In the genomic region with DNA sequence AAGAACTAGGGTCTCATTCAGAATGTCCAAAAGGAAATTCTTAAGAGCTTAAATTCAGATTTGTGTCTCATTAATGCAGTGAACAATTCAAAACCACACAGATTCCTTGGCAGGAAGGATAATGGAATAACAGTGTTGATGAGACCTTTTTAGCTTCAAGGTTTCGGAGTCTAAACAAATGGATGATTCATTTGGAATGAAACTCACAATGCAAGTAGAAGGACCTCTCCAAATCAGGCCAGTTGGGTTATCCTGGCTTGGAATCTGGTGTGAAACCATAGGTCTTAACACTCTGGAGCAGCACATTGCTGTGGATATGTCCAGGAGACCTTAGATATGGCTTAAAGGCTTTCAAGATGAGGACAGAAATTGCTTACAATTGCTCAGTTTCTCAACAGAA, we compare ENCODE assay signal across 33 cellular contexts. TPM values are rescaled to one million over a fixed set of nuclear protein-coding genes. Genes with fewer than 3 reads are reported as not detected.
DNase-seq lines count a peak whose midpoint lies in the region; ATAC-seq, FAIRE-seq and TF ChIP-seq lines count a peak whose summit lies in the region.
"Had no signal": no experiment of that assay in that cellular context is flagged by ENCODE, and none has a peak within 500 bp of the region (broad histone marks: within the 10 kb centered on the region; RNA-seq: fewer than 3 reads in every experiment).

No MANE protein-coding gene starts in this region.

- H4K8ac ChIP-seq in mesenchymal stem cell (ENCODE audit: low read length) = no peak overlapping the region

- no peak overlapping the region for H2BK120ac ChIP-seq in mesenchymal stem cell (ENCODE audit: low read depth, low read length)

- no peak overlapping the region for H2BK5ac ChIP-seq in mesenchymal stem cell (ENCODE audit: low read depth, low read length, poor library complexity, severe bottlenecking)

- no peak overlapping the region for H2AK5ac ChIP-seq in mesenchymal stem cell (ENCODE audit: low read length, severe bottlenecking)

- no peak overlapping the region for H2BK12ac ChIP-seq in mesenchymal stem cell (ENCODE audit: low read length in 2 of 2)

- no peak overlapping the region for H4K91ac ChIP-seq in mesenchymal stem cell (ENCODE audit: low read length)

- H3K18ac ChIP-seq in mesenchymal stem cell (ENCODE audit: low read depth in 1 of 2, low read length in 2 of 2) = no peak overlapping the region

- H3K4me1 ChIP-seq in mesenchymal stem cell (ENCODE audit: control insufficient read depth, insufficient read depth, low read depth, low read length) = peaks cover 2% of the 10 kb centered on the region

- H3K27ac Mint-ChIP-seq in activated naive CD4-positive, alpha-beta T cell treated with anti-CD3 and anti-CD28 coated beads, Interleukin-2, amount 50 U/mL, for 72 hours = peak overlapping the region; percentile 36 to 62
- H3K27ac Mint-ChIP-seq: activated CD4-positive, alpha-beta T cell treated with anti-CD3 and anti-CD28 coated beads, Interleukin-2, amount 10 ng/mL, durations not matched to agents 24 days and 14 days; activated naive CD4-positive, alpha-beta T cell treated with anti-CD3 and anti-CD28 coated beads for 36 hours; GM23338; progenitor cell of endocrine pancreas; WTC11 had no signal

- H3K36me3 Mint-ChIP-seq in activated naive CD4-positive, alpha-beta T cell treated with anti-CD3 and anti-CD28 coated beads, Interleukin-2, amount 50 U/mL, for 72 hours = peaks cover 8 to 53% of the 10 kb centered on the region in 2 donors

- no peak for ATAC-seq in activated naive CD4-positive, alpha-beta T cell treated with anti-CD3 and anti-CD28 coated beads, Interleukin-2, amount 50 U/mL, for 72 hours
- ATAC-seq in HG02973 (IDR thresholded peaks at IDR 0.05; ENCODE audit: unreplicated experiment) (no peak), GM18502 (IDR thresholded peaks at IDR 0.05; ENCODE audit: poor library complexity, unreplicated experiment) (no peak)
- ATAC-seq: GM23338, sciatic nerve, WTC11 had no signal

- H3K14ac ChIP-seq in mesenchymal stem cell (ENCODE audit: low read length in 2 of 2) = no peak overlapping the region

- H3K4me3 ChIP-seq in mesenchymal stem cell (ENCODE audit: insufficient read depth in 1 of 2, low read depth in 1 of 2, low read length in 2 of 2) = no peak overlapping the region
- H3K4me3 ChIP-seq: GM23338, tibial nerve had no signal

- H3K23ac ChIP-seq in mesenchymal stem cell (ENCODE audit: low read length in 2 of 2) = no peak overlapping the region

- H3K27ac ChIP-seq in mesenchymal stem cell (ENCODE audit: low read length, poor library complexity, severe bottlenecking) = no peak overlapping the region
- H3K27ac ChIP-seq: tibial nerve had no signal

- no peak for TF ChIP-seq POLR2A in GM12891 (IDR thresholded peaks at IDR 0.05; ENCODE audit: low read depth, low read length)

- H3K27me3 ChIP-seq in mesenchymal stem cell (ENCODE audit: control insufficient read depth in 1 of 2, insufficient read depth in 1 of 2, low read length in 2 of 2) = no peaks in the 10 kb centered on the region
- H3K27me3 ChIP-seq: tibial nerve had no signal

- H3K36me3 ChIP-seq in mesenchymal stem cell (ENCODE audit: control insufficient read depth in 1 of 2, insufficient read depth in 2 of 2, low read depth in 1 of 2, low read length in 2 of 2) = peaks cover 35 to 69% of the 10 kb centered on the region in 2 experiments

- H3K4ac ChIP-seq in mesenchymal stem cell (ENCODE audit: low read depth in 1 of 2, low read length in 2 of 2) = no peak overlapping the region

- 80% methylated on average over 1 of the region's 1 CpG for WGBS in mesenchymal stem cell

- DNase-seq in activated naive CD4-positive, alpha-beta T cell treated with anti-CD3 and anti-CD28 coated beads, Interleukin-2, amount 50 U/mL, for 72 hours (ENCODE audit: low spot score in 2 of 2) = no peak
- no peak for DNase-seq in activated naive CD4-positive, alpha-beta T cell treated with Interleukin-2 at 50 U/mL for 16 hours
- peak; percentile 11 for DNase-seq in EL
- DNase-seq in amniotic epithelial cell (ENCODE audit: low read depth) = peak; percentile 23
- DNase-seq in mesenchymal stem cell = peak; percentile 24
- DNase-seq in GM12891 (ENCODE audit: insufficient read length, low spot score) = no peak
- DNase-seq: activated CD4-positive, alpha-beta T cell treated with anti-CD3 and anti-CD28 coated beads, Interleukin-2, amount 10 ng/mL, durations not matched to agents 24 days and 14 days; activated naive CD4-positive, alpha-beta T cell treated with anti-CD3 and anti-CD28 coated beads for 36 hours; amygdala; DMS153; hypothalamus; immature natural killer cell; KG1; mesendoderm; NCI-H1417 treated with DMSO at 0.1 percent for 48 hours; NCI-H2029 treated with DMSO at 0.1 percent for 48 hours; NCI-H2227 treated with DMSO at 0.1 percent for 48 hours; NCI-H526; NK-92 treated with Interleukin-12 subunit alpha and Interleukin-12 subunit beta, amount 100 ng/mL, for 24 hours; stimulated activated CD4-positive, alpha-beta T cell treated with anti-CD3 and anti-CD28 coated beads, Interleukin-4, amount 100 ng/mL, for 1 hour; T-helper 1 cell had no signal

- H3K9ac ChIP-seq in mesenchymal stem cell (ENCODE audit: low read length) = no peak overlapping the region

- no peak overlapping the region for H2BK15ac ChIP-seq in mesenchymal stem cell (ENCODE audit: low read depth, poor library complexity, severe bottlenecking)

- H3K9me3 Mint-ChIP-seq in activated naive CD4-positive, alpha-beta T cell treated with anti-CD3 and anti-CD28 coated beads, Interleukin-2, amount 50 U/mL, for 72 hours = no peaks in the 10 kb centered on the region
- H3K9me3 Mint-ChIP-seq: activated CD4-positive, alpha-beta T cell treated with anti-CD3 and anti-CD28 coated beads, Interleukin-2, amount 10 ng/mL, durations not matched to agents 24 days and 14 days; activated naive CD4-positive, alpha-beta T cell treated with anti-CD3 and anti-CD28 coated beads for 36 hours; GM23338; immature natural killer cell; WTC11 had no signal

- H3K4me2 ChIP-seq in mesenchymal stem cell (ENCODE audit: low read length, poor library complexity, severe bottlenecking) = no peak overlapping the region
- H3K4me2 ChIP-seq: GM23338 had no signal

- no peaks in the 10 kb centered on the region for H3K9me3 ChIP-seq in mesenchymal stem cell (ENCODE audit: control insufficient read depth, low read length)
- H3K9me3 ChIP-seq: tibial nerve had no signal

- FAIRE-seq in GM12891 (lab: Jason Lieb, UNC) = no peak
- FAIRE-seq: A204.1, bronchial epithelial cell, endothelial cell of umbilical vein had no signal

- H2AFZ ChIP-seq in mesenchymal stem cell (ENCODE audit: low read depth, low read length) = no peak overlapping the region
- H2AFZ ChIP-seq: GM23338 had no signal

- H3K79me1 ChIP-seq in mesenchymal stem cell (replicated peaks; ENCODE audit: low read length, poor library complexity, severe bottlenecking) = peaks cover 15% of the 10 kb centered on the region

TF ChIP-seq in GM12891, 5 proteins besides CTCF, POLR2A, EP300 and RAD21:
- TF ChIP-seq POU2F2 (IDR thresholded peaks at IDR 0.05; ENCODE audit: low read depth, low read length) (no peak), SPI1 (IDR thresholded peaks at IDR 0.05; ENCODE audit: low read depth, low read length) (no peak), PAX5 (IDR thresholded peaks at IDR 0.05; ENCODE audit: insufficient read depth, low read length, severe bottlenecking) (no peak), POLR2AphosphoS5 (IDR thresholded peaks at IDR 0.05; ENCODE audit: low read depth, low read length) (no peak), TAF1 (IDR thresholded peaks at IDR 0.05; ENCODE audit: low read depth, low read length) (no peak)

RNA-seq across cellular contexts. Expression of a gene that starts 44.9 kb away (rescaled TPM):
- total RNA-seq in activated naive CD4-positive, alpha-beta T cell treated with anti-CD3 and anti-CD28 coated beads, Interleukin-2, amount 50 U/mL, for 72 hours = 10 to 100 TPM; 28.9 to 54.8 TPM
- 29.7 TPM for polyA plus RNA-seq in mesenchymal stem cell (2013, experiment 1 of 2)
- 30.6 TPM for polyA plus RNA-seq in mesenchymal stem cell (2013, experiment 2 of 2)
- polyA plus RNA-seq in GM12891 (2012; ENCODE audit: low read depth, missing spikeins) = 29.7 TPM

RNA-seq across cellular contexts. Expression of a gene that starts 45.0 kb away (rescaled TPM):
- total RNA-seq in activated naive CD4-positive, alpha-beta T cell treated with anti-CD3 and anti-CD28 coated beads, Interleukin-2, amount 50 U/mL, for 72 hours = under 1 TPM in 1 of 2 donors, not detected in 1; 0.80 TPM
- not detected for polyA plus RNA-seq in mesenchymal stem cell (2013, experiment 1 of 2)
- polyA plus RNA-seq in mesenchymal stem cell (2013, experiment 2 of 2) = 0.03 TPM
- 1.6 TPM for polyA plus RNA-seq in GM12891 (2012; ENCODE audit: low read depth, missing spikeins)
- total RNA-seq: bronchial epithelial cell, endothelial cell of umbilical vein, glomerular endothelial cell, HT1080, progenitor cell of endocrine pancreas, tibial nerve had no signal
- polyA plus RNA-seq: endothelial cell of umbilical vein, GM23338 had no signal

RNA-seq across cellular contexts. Expression of a gene that starts 59.6 kb away (rescaled TPM):
- 10 to 100 TPM; 25.7 to 27.3 TPM for total RNA-seq in activated naive CD4-positive, alpha-beta T cell treated with anti-CD3 and anti-CD28 coated beads, Interleukin-2, amount 50 U/mL, for 72 hours
- 22.1 TPM for polyA plus RNA-seq in mesenchymal stem cell (2013, experiment 1 of 2)
- 21.5 TPM for polyA plus RNA-seq in mesenchymal stem cell (2013, experiment 2 of 2)
- 8.4 TPM for polyA plus RNA-seq in GM12891 (2012; ENCODE audit: low read depth, missing spikeins)

Comparison
In these comparisons a context has a peak if more than half of its experiments do, and no peak if none do; other contexts are left out.
1. DNase-seq: peak in EL (single experiment), amniotic epithelial cell (single experiment) and mesenchymal stem cell (single experiment); none in activated naive CD4-positive, alpha-beta T cell treated with anti-CD3 and anti-CD28 coated beads, Interleukin-2, amount 50 U/mL, for 72 hours (0 of 2), activated naive CD4-positive, alpha-beta T cell treated with Interleukin-2 at 50 U/mL for 16 hours (single experiment) and GM12891 (single experiment).